18 cellular contexts compared by ENCODE assay signal in genomic region chr11:112773256-112773655, GRCh38.
DNase-seq lines count a peak whose midpoint lies in the region; ATAC-seq, FAIRE-seq and TF ChIP-seq lines count a peak whose summit lies in the region.
"Had no signal": no experiment of that assay in that cellular context is flagged by ENCODE, and none has a peak within 500 bp of the region (broad histone marks: within the 10 kb centered on the region; RNA-seq: fewer than 3 reads in every experiment).

No MANE protein-coding gene starts in this region.

- H3K27ac Mint-ChIP-seq in neural progenitor cell = peak overlapping the region; percentile 37

- H3K56ac ChIP-seq in H1 (replicated peaks; ENCODE audit: insufficient read length, low read depth, low read length) = no peak overlapping the region

- POLR2A ChIA-PET in HEK293 (lab: Yijun Ruan, JAX) = no interaction called here
- POLR2A ChIA-PET in H1 (lab: Charles Lee; ENCODE audit: partially characterized antibody) = no interaction called here

- no peak for TF ChIP-seq POLR2A in H1 (IDR thresholded peaks at IDR 0.05; ENCODE audit: control extremely low read depth in 1 of 2, low read depth in 2 of 2, low read length in 2 of 2)

- DNase-seq in NCI-H1417 (lab: John Stamatoyannopoulos, UW) (peak in 2 of 3 experiments; percentile 10 to 13), NCI-H1417 treated with DMSO at 0.1 percent for 48 hours (lab: John Stamatoyannopoulos, UW) (no peak), H1 (ENCODE audit: low read depth in 1 of 2, low spot score in 2 of 2) (no peak), neural progenitor cell (ENCODE audit: low spot score) (no peak), ascending aorta (ENCODE audit: low spot score in 2 of 2) (no peak)
- DNase-seq in activated CD8-positive, alpha-beta memory T cell treated with anti-CD3 and anti-CD28 coated beads for 24 hours = no peak
- DNase-seq: C1 segment of cervical spinal cord, DMS153, EL, GOT3, Kasumi-1, NCI-H2081 treated with DMSO at 0.1 percent for 48 hours, NCI-H345, NCI-H748 treated with DMSO at 0.1 percent for 48 hours, PC-3 had no signal

- no peaks in the 10 kb centered on the region for H3K23me2 ChIP-seq in H1 (ENCODE audit: low read depth, low read length)

- no peaks in the 10 kb centered on the region for H3K9me3 ChIP-seq in HEK293 (ENCODE audit: control insufficient read depth, insufficient read depth, low read depth, low read length)
- H3K9me3 ChIP-seq in H1 (ENCODE audit: insufficient read depth in 2 of 2, low read depth in 1 of 2, low read length in 1 of 2) = no peaks in the 10 kb centered on the region
- H3K9me3 ChIP-seq in neural progenitor cell (ENCODE audit: low read depth) = no peaks in the 10 kb centered on the region
- H3K9me3 ChIP-seq in ascending aorta = no peaks in the 10 kb centered on the region

- H2BK5ac ChIP-seq in H1 (ENCODE audit: low read depth, low read length) = no peak overlapping the region

- no peak overlapping the region for H4K91ac ChIP-seq in H1 (replicated peaks; ENCODE audit: insufficient read length, low read length)

- no peak overlapping the region for H3K27ac ChIP-seq in HEK293 (ENCODE audit: extremely low read depth, low read depth, low read length)
- no peak overlapping the region for H3K27ac ChIP-seq in H1 (ENCODE audit: low read depth, low read length)
- no peak overlapping the region for H3K27ac ChIP-seq in neural progenitor cell
- H3K27ac ChIP-seq in ascending aorta = no peak overlapping the region
- H3K27ac ChIP-seq: 22Rv1 had no signal

- H3K4me2 ChIP-seq in H1 (ENCODE audit: insufficient read depth in 1 of 2, low read depth in 2 of 2, low read length in 2 of 2) = no peak overlapping the region
- no peak overlapping the region for H3K4me2 ChIP-seq in neural progenitor cell

- H3F3A ChIP-seq in neural progenitor cell (ENCODE audit: low read depth) = no peaks in the 10 kb centered on the region

- H3K79me1 ChIP-seq in H1 (ENCODE audit: low read depth, low read length) = no peaks in the 10 kb centered on the region

- no peaks in the 10 kb centered on the region for H3K36me3 Mint-ChIP-seq in neural progenitor cell

- no peak overlapping the region for H2BK15ac ChIP-seq in H1 (ENCODE audit: low read length)

- no peak for TF ChIP-seq EP300 in H1 (IDR thresholded peaks at IDR 0.05; ENCODE audit: borderline replicate concordance in 1 of 2, low read depth in 2 of 2, low read length in 2 of 2)

- H3K4me1 ChIP-seq in HEK293 (ENCODE audit: control insufficient read depth, insufficient read depth, low read length) (no peaks in the 10 kb centered on the region), H1 (replicated peaks in 1 of 4; ENCODE audit: control insufficient read depth in 3 of 4, insufficient read depth in 4 of 4, low read length in 3 of 4) (no peaks in the 10 kb centered on the region; a peak in 1 of 7 replicates), neural progenitor cell (no peaks in the 10 kb centered on the region), ascending aorta (no peaks in the 10 kb centered on the region)

- intact Hi-C loops in ascending aorta (cut with DNase I) = no loop called here

- 93% methylated on average over 4 of the region's 4 CpGs; no CpG with 5 or more reads in 1 of the 2 experiments for WGBS in H1 (ENCODE audit: extremely low coverage in 1 of 2, insufficient coverage in 1 of 2, insufficient read length in 1 of 2, insufficient replicate concordance in 2 of 2, low coverage in 1 of 2, low lambda C conversion rate in 2 of 2, missing lambda C conversion rate in 1 of 2), 2 experiments

- H3K4me3 Mint-ChIP-seq in neural progenitor cell = no peak overlapping the region

- peaks cover 6% of the 10 kb centered on the region for H3K27me3 Mint-ChIP-seq in neural progenitor cell (ENCODE audit: insufficient read depth, low read depth)

- H2AK5ac ChIP-seq in H1 (ENCODE audit: low read depth, low read length) = 0 out of 2 replicates have a peak overlapping the region, but pooled peaks have one; percentile 13

- H3K79me2 ChIP-seq in H1 (ENCODE audit: control insufficient read depth in 1 of 2, insufficient read depth in 2 of 2, low read length in 2 of 2) (no peaks in the 10 kb centered on the region), neural progenitor cell (ENCODE audit: low read depth) (no peaks in the 10 kb centered on the region)

- H3K23ac ChIP-seq in H1 (ENCODE audit: insufficient read length) = no peak overlapping the region

- TF ChIP-seq RAD21 in H1 (IDR thresholded peaks at IDR 0.05 in 1 of 2, conservative IDR thresholded peaks at IDR 0.05 in 1 of 2; ENCODE audit: low read depth in 2 of 2, low read length in 2 of 2) = no peak

- H4K20me1 ChIP-seq in H1 (replicated peaks in 1 of 2; ENCODE audit: control insufficient read depth in 1 of 2, insufficient read depth in 2 of 2, low read length in 2 of 2) = no peaks in the 10 kb centered on the region
- H4K20me1 ChIP-seq in neural progenitor cell (ENCODE audit: low read depth) = no peaks in the 10 kb centered on the region

- H2AFZ ChIP-seq in H1 (ENCODE audit: low read length) = no peak overlapping the region
- H2AFZ ChIP-seq in neural progenitor cell (replicated peaks) = no peak overlapping the region

- 0 out of 2 replicates have a peak overlapping the region, but pooled peaks have one; percentile 72 for H2BK20ac ChIP-seq in H1 (ENCODE audit: low read length)

- no peak overlapping the region for H2BK120ac ChIP-seq in H1 (replicated peaks; ENCODE audit: low read depth, low read length)

- no peak for FAIRE-seq in H1 (lab: Jason Lieb, UNC)

- H3K9ac ChIP-seq in H1 (replicated peaks in 1 of 4; ENCODE audit: extremely low read depth in 1 of 4, low read depth in 3 of 4, low read length in 3 of 4) = no peak overlapping the region
- no peak overlapping the region for H3K9ac ChIP-seq in neural progenitor cell

- CTCF ChIA-PET in HEK293 (lab: Yijun Ruan, JAX) = interaction anchor here (1.4 kb wide), 1 partner anchor 11 kb away, joined by 4 read pairs; no protein-coding TSS in a partner anchor
- CTCF ChIA-PET in H1 (lab: Charles Lee; ENCODE audit: partially characterized antibody) = no interaction called here

- H3K36me3 ChIP-seq in HEK293 (ENCODE audit: control insufficient read depth in 2 of 2, insufficient read depth in 1 of 2, low read length in 2 of 2) (no peaks in the 10 kb centered on the region), H1 (ENCODE audit: control insufficient read depth in 2 of 4, insufficient read depth in 4 of 4, low read length in 3 of 4) (no peaks in the 10 kb centered on the region), neural progenitor cell (no peaks in the 10 kb centered on the region), ascending aorta (no peaks in the 10 kb centered on the region)

- TF ChIP-seq CTCF in HEK293 (tag by site-specific recombination; IDR thresholded peaks at IDR 0.05) (no peak), H1 (IDR thresholded peaks at IDR 0.05; ENCODE audit: control extremely low read depth in 1 of 3, insufficient read depth in 1 of 3, low read depth in 1 of 3, low read length in 3 of 3) (no peak), neural progenitor cell (IDR thresholded peaks at IDR 0.05) (no peak), ascending aorta (IDR thresholded peaks at IDR 0.05) (no peak)

- H3K14ac ChIP-seq in H1 (ENCODE audit: insufficient read length) = no peak overlapping the region

- no peak overlapping the region for H2BK12ac ChIP-seq in H1 (ENCODE audit: low read depth, low read length)

- no peak overlapping the region; the same call in 1 of the 2 replicates for H3K18ac ChIP-seq in H1 (ENCODE audit: extremely low read depth, low read length)

- peaks cover 15% of the 10 kb centered on the region for H3K4me1 Mint-ChIP-seq in neural progenitor cell

- no peak overlapping the region for H3K4ac ChIP-seq in H1 (replicated peaks; ENCODE audit: insufficient read length, low read depth, low read length)

- H4K8ac ChIP-seq in H1 (ENCODE audit: extremely low read depth, insufficient read depth, low read length) = no peak overlapping the region

- H3K9me3 Mint-ChIP-seq in neural progenitor cell = no peaks in the 10 kb centered on the region

- no peak overlapping the region for H4K5ac ChIP-seq in H1 (ENCODE audit: insufficient read length, low read depth, low read length)

- H3K4me3 ChIP-seq in HEK293 (ENCODE audit: low read depth, low read length) (no peak overlapping the region), H1 (ENCODE audit: extremely low read depth in 1 of 4, insufficient read depth in 2 of 4, low read depth in 3 of 4, low read length in 4 of 4) (no peak overlapping the region), neural progenitor cell (no peak overlapping the region), ascending aorta (no peak overlapping the region)

- no peak for ATAC-seq in HG02571 (IDR thresholded peaks at IDR 0.05; ENCODE audit: unreplicated experiment)
- ATAC-seq: PC-3 had no signal

- H3K27me3 ChIP-seq in H1 (replicated peaks in 1 of 4; ENCODE audit: control insufficient read depth in 3 of 4, extremely low read depth in 1 of 4, insufficient read depth in 3 of 4, low read length in 3 of 4) = no peaks in the 10 kb centered on the region
- H3K27me3 ChIP-seq in neural progenitor cell = no peaks in the 10 kb centered on the region
- no peaks in the 10 kb centered on the region for H3K27me3 ChIP-seq in ascending aorta

TF ChIP-seq in HEK293, 187 proteins besides CTCF, POLR2A, EP300 and RAD21 (continues in another document):
- TF ChIP-seq WT1 (tag by site-specific recombination; IDR thresholded peaks at IDR 0.05) = peak; percentile 68
- TF ChIP-seq, protein P1, sequence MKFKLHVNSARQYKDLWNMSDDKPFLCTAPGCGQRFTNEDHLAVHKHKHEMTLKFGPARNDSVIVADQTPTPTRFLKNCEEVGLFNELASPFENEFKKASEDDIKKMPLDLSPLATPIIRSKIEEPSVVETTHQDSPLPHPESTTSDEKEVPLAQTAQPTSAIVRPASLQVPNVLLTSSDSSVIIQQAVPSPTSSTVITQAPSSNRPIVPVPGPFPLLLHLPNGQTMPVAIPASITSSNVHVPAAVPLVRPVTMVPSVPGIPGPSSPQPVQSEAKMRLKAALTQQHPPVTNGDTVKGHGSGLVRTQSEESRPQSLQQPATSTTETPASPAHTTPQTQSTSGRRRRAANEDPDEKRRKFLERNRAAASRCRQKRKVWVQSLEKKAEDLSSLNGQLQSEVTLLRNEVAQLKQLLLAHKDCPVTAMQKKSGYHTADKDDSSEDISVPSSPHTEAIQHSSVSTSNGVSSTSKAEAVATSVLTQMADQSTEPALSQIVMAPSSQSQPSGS (tag by site-specific recombination; IDR thresholded peaks at IDR 0.05; ENCODE audit: low read depth) = no peak

TF ChIP-seq in H1, 55 proteins besides CTCF, POLR2A, EP300 and RAD21 (continues in another document):
- no peak for TF ChIP-seq CHD2 (IDR thresholded peaks at IDR 0.05; ENCODE audit: low read length)
- TF ChIP-seq, protein P2, sequence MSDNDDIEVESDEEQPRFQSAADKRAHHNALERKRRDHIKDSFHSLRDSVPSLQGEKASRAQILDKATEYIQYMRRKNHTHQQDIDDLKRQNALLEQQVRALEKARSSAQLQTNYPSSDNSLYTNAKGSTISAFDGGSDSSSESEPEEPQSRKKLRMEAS (IDR thresholded peaks at IDR 0.05) = no peak
- TF ChIP-seq, protein P3, sequence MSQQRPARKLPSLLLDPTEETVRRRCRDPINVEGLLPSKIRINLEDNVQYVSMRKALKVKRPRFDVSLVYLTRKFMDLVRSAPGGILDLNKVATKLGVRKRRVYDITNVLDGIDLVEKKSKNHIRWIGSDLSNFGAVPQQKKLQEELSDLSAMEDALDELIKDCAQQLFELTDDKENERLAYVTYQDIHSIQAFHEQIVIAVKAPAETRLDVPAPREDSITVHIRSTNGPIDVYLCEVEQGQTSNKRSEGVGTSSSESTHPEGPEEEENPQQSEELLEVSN (IDR thresholded peaks at IDR 0.05) = no peak

Comparison
In these comparisons a context has a peak if more than half of its experiments do, and no peak if none do; other contexts are left out.
1. DNase-seq: peak in NCI-H1417 (2 of 3); none in NCI-H1417 treated with DMSO at 0.1 percent for 48 hours (single experiment), H1 (0 of 2), neural progenitor cell (single experiment), ascending aorta (0 of 2) and activated CD8-positive, alpha-beta memory T cell treated with anti-CD3 and anti-CD28 coated beads for 24 hours (single experiment).